Comparison of ENCODE assay signal across 1 cellular context in the genomic region with DNA sequence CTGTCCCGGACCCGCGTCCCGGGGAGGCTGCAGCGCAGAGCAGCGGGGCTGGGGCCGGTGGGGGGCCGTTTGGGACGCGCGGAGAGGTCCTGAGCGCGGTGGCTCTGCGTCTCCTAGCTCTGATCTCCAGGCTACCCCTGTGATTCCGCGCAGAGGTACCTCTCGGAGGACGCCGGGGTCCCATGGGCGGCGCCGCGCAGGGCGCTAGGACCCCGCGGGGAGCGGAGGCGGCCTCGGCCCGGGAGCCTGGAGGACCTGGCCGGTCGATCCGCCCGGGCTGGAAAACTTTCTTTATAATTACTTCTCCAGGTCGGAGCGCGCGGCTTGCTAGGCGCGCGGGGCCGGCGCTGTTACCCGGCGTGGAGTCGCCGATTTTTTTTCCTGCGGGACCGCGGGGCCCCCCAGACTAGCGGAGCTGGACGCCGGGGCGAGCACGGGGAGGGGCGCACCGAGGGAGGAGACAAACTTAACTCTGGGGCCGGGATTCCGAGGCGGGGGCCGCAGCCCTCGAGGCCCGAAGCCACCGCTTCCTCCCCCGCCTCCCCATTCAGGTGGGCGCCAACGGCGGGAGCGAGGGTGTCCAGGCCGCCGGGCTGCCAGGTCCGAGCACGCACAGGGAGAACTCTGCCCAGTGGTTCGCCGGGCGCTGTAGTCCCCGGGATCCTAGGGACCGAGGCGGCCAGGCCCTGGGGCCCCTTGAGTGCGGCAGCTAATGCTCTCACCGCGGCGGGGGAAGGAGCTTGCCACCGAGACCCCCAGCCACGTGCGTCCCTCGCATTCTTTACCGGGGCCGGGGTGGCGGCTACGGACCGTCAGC.
TF ChIP-seq lines count a peak whose summit lies in the region.

No MANE protein-coding gene starts in this region.

TF ChIP-seq in HEK293, 187 proteins besides CTCF, POLR2A, EP300 and RAD21 (continued from another document and continues in another):
- no peak for TF ChIP-seq ZNF558 (tag by site-specific recombination; IDR thresholded peaks at IDR 0.05)
- TF ChIP-seq, protein P1, sequence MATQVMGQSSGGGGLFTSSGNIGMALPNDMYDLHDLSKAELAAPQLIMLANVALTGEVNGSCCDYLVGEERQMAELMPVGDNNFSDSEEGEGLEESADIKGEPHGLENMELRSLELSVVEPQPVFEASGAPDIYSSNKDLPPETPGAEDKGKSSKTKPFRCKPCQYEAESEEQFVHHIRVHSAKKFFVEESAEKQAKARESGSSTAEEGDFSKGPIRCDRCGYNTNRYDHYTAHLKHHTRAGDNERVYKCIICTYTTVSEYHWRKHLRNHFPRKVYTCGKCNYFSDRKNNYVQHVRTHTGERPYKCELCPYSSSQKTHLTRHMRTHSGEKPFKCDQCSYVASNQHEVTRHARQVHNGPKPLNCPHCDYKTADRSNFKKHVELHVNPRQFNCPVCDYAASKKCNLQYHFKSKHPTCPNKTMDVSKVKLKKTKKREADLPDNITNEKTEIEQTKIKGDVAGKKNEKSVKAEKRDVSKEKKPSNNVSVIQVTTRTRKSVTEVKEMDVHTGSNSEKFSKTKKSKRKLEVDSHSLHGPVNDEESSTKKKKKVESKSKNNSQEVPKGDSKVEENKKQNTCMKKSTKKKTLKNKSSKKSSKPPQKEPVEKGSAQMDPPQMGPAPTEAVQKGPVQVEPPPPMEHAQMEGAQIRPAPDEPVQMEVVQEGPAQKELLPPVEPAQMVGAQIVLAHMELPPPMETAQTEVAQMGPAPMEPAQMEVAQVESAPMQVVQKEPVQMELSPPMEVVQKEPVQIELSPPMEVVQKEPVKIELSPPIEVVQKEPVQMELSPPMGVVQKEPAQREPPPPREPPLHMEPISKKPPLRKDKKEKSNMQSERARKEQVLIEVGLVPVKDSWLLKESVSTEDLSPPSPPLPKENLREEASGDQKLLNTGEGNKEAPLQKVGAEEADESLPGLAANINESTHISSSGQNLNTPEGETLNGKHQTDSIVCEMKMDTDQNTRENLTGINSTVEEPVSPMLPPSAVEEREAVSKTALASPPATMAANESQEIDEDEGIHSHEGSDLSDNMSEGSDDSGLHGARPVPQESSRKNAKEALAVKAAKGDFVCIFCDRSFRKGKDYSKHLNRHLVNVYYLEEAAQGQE (tag by site-specific recombination; IDR thresholded peaks at IDR 0.05), result no peak
- no peak for TF ChIP-seq ZNF311 (tag by site-specific recombination; IDR thresholded peaks at IDR 0.05; ENCODE audit: borderline replicate concordance)
- TF ChIP-seq ZNF585B (tag by site-specific recombination; IDR thresholded peaks at IDR 0.05), result no peak
- peak; percentile 75 for TF ChIP-seq ZNF2 (tag by site-specific recombination; IDR thresholded peaks at IDR 0.05)
- TF ChIP-seq, protein P2, sequence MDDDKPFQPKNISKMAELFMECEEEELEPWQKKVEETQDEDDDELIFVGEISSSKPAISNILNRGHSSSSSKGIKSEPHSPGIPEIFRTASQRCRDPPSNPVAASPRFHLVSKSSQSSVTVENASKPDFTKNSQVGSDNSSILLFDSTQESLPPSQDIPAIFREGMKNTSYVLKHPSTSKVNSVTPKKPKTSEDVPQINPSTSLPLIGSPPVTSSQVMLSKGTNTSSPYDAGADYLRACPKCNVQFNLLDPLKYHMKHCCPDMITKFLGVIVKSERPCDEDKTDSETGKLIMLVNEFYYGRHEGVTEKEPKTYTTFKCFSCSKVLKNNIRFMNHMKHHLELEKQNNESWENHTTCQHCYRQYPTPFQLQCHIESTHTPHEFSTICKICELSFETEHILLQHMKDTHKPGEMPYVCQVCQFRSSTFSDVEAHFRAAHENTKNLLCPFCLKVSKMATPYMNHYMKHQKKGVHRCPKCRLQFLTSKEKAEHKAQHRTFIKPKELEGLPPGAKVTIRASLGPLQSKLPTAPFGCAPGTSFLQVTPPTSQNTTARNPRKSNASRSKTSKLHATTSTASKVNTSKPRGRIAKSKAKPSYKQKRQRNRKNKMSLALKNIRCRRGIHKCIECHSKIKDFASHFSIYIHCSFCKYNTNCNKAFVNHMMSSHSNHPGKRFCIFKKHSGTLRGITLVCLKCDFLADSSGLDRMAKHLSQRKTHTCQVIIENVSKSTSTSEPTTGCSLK (tag by site-specific recombination; IDR thresholded peaks at IDR 0.05), result no peak
- TF ChIP-seq ZNF843 (tag by site-specific recombination; IDR thresholded peaks at IDR 0.05), result peak; percentile 82; the same call in 1 of the 2 replicates
- TF ChIP-seq ZNF138 (tag by site-specific recombination; IDR thresholded peaks at IDR 0.05; ENCODE audit: borderline replicate concordance), result no peak
- no peak for TF ChIP-seq ZNF514 (tag by site-specific recombination; IDR thresholded peaks at IDR 0.05)
- no peak for TF ChIP-seq ZNF529 (tag by site-specific recombination; IDR thresholded peaks at IDR 0.05; ENCODE audit: insufficient replicate concordance)
- TF ChIP-seq, protein P3, sequence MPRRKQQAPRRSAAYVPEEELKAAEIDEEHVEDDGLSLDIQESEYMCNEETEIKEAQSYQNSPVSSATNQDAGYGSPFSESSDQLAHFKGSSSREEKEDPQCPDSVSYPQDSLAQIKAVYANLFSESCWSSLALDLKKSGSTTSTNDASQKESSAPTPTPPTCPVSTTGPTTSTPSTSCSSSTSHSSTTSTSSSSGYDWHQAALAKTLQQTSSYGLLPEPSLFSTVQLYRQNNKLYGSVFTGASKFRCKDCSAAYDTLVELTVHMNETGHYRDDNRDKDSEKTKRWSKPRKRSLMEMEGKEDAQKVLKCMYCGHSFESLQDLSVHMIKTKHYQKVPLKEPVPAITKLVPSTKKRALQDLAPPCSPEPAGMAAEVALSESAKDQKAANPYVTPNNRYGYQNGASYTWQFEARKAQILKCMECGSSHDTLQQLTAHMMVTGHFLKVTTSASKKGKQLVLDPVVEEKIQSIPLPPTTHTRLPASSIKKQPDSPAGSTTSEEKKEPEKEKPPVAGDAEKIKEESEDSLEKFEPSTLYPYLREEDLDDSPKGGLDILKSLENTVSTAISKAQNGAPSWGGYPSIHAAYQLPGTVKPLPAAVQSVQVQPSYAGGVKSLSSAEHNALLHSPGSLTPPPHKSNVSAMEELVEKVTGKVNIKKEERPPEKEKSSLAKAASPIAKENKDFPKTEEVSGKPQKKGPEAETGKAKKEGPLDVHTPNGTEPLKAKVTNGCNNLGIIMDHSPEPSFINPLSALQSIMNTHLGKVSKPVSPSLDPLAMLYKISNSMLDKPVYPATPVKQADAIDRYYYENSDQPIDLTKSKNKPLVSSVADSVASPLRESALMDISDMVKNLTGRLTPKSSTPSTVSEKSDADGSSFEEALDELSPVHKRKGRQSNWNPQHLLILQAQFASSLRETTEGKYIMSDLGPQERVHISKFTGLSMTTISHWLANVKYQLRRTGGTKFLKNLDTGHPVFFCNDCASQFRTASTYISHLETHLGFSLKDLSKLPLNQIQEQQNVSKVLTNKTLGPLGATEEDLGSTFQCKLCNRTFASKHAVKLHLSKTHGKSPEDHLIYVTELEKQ (tag by site-specific recombination; IDR thresholded peaks at IDR 0.05; ENCODE audit: borderline replicate concordance), result no peak; the same call in 1 of the 2 replicates
- TF ChIP-seq REPIN1 (tag by site-specific recombination; IDR thresholded peaks at IDR 0.05; ENCODE audit: low read depth), result peak; percentile 56; the same call in 1 of the 2 replicates
- no peak for TF ChIP-seq ZNF707 (tag by site-specific recombination; IDR thresholded peaks at IDR 0.05)
- peak; percentile 29; the same call in 1 of the 2 replicates for TF ChIP-seq ZNF184 (tag by site-specific recombination; IDR thresholded peaks at IDR 0.05)
- TF ChIP-seq, protein P4, sequence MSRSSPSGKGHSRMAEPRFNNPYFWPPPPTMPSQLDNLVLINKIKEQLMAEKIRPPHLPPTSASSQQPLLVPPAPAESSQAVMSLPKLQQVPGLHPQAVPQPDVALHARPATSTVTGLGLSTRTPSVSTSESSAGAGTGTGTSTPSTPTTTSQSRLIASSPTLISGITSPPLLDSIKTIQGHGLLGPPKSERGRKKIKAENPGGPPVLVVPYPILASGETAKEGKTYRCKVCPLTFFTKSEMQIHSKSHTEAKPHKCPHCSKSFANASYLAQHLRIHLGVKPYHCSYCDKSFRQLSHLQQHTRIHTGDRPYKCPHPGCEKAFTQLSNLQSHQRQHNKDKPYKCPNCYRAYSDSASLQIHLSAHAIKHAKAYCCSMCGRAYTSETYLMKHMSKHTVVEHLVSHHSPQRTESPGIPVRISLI (tag by site-specific recombination; IDR thresholded peaks at IDR 0.05), result no peak
- TF ChIP-seq ZNF785 (tag by site-specific recombination; IDR thresholded peaks at IDR 0.05), result peak; percentile 79; the same call in 1 of the 2 replicates
- TF ChIP-seq, protein P5, sequence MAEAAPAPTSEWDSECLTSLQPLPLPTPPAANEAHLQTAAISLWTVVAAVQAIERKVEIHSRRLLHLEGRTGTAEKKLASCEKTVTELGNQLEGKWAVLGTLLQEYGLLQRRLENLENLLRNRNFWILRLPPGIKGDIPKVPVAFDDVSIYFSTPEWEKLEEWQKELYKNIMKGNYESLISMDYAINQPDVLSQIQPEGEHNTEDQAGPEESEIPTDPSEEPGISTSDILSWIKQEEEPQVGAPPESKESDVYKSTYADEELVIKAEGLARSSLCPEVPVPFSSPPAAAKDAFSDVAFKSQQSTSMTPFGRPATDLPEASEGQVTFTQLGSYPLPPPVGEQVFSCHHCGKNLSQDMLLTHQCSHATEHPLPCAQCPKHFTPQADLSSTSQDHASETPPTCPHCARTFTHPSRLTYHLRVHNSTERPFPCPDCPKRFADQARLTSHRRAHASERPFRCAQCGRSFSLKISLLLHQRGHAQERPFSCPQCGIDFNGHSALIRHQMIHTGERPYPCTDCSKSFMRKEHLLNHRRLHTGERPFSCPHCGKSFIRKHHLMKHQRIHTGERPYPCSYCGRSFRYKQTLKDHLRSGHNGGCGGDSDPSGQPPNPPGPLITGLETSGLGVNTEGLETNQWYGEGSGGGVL (tag by site-specific recombination; IDR thresholded peaks at IDR 0.05), result peak; percentile 53
- no peak for TF ChIP-seq WT1 (tag by site-specific recombination; IDR thresholded peaks at IDR 0.05)
- TF ChIP-seq ZBTB21 (tag by site-specific recombination; IDR thresholded peaks at IDR 0.05), result 0 out of 2 replicates have a peak, but pooled peaks have one; percentile 54
- TF ChIP-seq ZFHX2 (tag by site-specific recombination; conservative IDR thresholded peaks at IDR 0.05), result peak; percentile 76
- TF ChIP-seq ZNF211 (tag by site-specific recombination; IDR thresholded peaks at IDR 0.05; ENCODE audit: low read depth), result no peak
- TF ChIP-seq ZEB2 (tag by site-specific recombination; IDR thresholded peaks at IDR 0.05), result peak; percentile 96
- TF ChIP-seq MYNN (tag by site-specific recombination; IDR thresholded peaks at IDR 0.05; ENCODE audit: borderline replicate concordance), result no peak; the same call in 1 of the 2 replicates
- TF ChIP-seq ZBTB20 (tag by site-specific recombination; IDR thresholded peaks at IDR 0.05), result peak; percentile 95
- TF ChIP-seq ZNF658 (tag by site-specific recombination; IDR thresholded peaks at IDR 0.05), result no peak
- no peak for TF ChIP-seq PRDM1 (tag by site-specific recombination; IDR thresholded peaks at IDR 0.05)
- peak; percentile 59; the same call in 1 of the 2 replicates for TF ChIP-seq ZNF777 (tag by site-specific recombination; IDR thresholded peaks at IDR 0.05; ENCODE audit: borderline replicate concordance)
- TF ChIP-seq ZNF248 (tag by site-specific recombination; IDR thresholded peaks at IDR 0.05), result no peak
- TF ChIP-seq, protein P6, sequence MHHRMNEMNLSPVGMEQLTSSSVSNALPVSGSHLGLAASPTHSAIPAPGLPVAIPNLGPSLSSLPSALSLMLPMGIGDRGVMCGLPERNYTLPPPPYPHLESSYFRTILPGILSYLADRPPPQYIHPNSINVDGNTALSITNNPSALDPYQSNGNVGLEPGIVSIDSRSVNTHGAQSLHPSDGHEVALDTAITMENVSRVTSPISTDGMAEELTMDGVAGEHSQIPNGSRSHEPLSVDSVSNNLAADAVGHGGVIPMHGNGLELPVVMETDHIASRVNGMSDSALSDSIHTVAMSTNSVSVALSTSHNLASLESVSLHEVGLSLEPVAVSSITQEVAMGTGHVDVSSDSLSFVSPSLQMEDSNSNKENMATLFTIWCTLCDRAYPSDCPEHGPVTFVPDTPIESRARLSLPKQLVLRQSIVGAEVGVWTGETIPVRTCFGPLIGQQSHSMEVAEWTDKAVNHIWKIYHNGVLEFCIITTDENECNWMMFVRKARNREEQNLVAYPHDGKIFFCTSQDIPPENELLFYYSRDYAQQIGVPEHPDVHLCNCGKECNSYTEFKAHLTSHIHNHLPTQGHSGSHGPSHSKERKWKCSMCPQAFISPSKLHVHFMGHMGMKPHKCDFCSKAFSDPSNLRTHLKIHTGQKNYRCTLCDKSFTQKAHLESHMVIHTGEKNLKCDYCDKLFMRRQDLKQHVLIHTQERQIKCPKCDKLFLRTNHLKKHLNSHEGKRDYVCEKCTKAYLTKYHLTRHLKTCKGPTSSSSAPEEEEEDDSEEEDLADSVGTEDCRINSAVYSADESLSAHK (tag by site-specific recombination; IDR thresholded peaks at IDR 0.05), result peak; percentile 50
- TF ChIP-seq ZNF302 (tag by site-specific recombination; IDR thresholded peaks at IDR 0.05; ENCODE audit: low read depth), result no peak
- peak; percentile 93 for TF ChIP-seq KLF7 (tag by site-specific recombination; IDR thresholded peaks at IDR 0.05; ENCODE audit: borderline replicate concordance)
- TF ChIP-seq ZNF548 (tag by site-specific recombination; IDR thresholded peaks at IDR 0.05), result no peak
- no peak for TF ChIP-seq ZNF670 (tag by site-specific recombination; IDR thresholded peaks at IDR 0.05; ENCODE audit: low read depth)
- TF ChIP-seq ZNF175 (tag by site-specific recombination; IDR thresholded peaks at IDR 0.05), result no peak
- TF ChIP-seq, protein P7, sequence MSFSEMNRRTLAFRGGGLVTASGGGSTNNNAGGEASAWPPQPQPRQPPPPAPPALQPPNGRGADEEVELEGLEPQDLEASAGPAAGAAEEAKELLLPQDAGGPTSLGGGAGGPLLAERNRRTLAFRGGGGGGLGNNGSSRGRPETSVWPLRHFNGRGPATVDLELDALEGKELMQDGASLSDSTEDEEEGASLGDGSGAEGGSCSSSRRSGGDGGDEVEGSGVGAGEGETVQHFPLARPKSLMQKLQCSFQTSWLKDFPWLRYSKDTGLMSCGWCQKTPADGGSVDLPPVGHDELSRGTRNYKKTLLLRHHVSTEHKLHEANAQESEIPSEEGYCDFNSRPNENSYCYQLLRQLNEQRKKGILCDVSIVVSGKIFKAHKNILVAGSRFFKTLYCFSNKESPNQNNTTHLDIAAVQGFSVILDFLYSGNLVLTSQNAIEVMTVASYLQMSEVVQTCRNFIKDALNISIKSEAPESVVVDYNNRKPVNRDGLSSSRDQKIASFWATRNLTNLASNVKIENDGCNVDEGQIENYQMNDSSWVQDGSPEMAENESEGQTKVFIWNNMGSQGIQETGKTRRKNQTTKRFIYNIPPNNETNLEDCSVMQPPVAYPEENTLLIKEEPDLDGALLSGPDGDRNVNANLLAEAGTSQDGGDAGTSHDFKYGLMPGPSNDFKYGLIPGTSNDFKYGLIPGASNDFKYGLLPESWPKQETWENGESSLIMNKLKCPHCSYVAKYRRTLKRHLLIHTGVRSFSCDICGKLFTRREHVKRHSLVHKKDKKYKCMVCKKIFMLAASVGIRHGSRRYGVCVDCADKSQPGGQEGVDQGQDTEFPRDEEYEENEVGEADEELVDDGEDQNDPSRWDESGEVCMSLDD (tag by site-specific recombination; IDR thresholded peaks at IDR 0.05), result peak; percentile 98
- no peak for TF ChIP-seq ZNF350 (tag by site-specific recombination; IDR thresholded peaks at IDR 0.05)
- TF ChIP-seq ZNF133 (tag by site-specific recombination; IDR thresholded peaks at IDR 0.05), result no peak
